Comparison of ENCODE assay signal across 1 cellular context in the genomic region with DNA sequence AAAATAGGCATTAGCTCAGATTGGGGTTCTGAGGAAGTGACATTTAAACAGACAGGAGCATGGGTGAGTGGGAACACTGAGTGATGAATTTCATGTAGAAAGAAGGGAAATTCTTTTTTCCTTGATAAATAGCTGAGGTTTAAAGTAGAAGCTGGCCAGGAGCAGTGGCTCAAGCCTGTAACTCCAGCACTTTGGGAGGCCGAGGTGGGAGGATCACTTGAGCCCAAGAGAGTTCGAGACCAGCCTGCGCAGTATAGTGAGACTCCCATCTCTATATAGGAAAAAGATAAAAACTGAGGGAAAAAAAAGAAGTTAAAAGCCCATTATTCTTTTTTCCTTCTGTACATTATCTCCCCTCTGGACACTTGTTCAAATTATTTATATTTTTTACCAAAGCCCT.
TF ChIP-seq lines count a peak whose summit lies in the region.

No MANE protein-coding gene starts in this region.

TF ChIP-seq in WTC11, 78 proteins besides CTCF, POLR2A, EP300 and RAD21:
- no peak for TF ChIP-seq CREB1 (CRISPR knock-in tag; IDR thresholded peaks at IDR 0.05)
- TF ChIP-seq, protein P1, sequence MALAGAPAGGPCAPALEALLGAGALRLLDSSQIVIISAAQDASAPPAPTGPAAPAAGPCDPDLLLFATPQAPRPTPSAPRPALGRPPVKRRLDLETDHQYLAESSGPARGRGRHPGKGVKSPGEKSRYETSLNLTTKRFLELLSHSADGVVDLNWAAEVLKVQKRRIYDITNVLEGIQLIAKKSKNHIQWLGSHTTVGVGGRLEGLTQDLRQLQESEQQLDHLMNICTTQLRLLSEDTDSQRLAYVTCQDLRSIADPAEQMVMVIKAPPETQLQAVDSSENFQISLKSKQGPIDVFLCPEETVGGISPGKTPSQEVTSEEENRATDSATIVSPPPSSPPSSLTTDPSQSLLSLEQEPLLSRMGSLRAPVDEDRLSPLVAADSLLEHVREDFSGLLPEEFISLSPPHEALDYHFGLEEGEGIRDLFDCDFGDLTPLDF (CRISPR knock-in tag; IDR thresholded peaks at IDR 0.05) = no peak
